In the genomic region with DNA sequence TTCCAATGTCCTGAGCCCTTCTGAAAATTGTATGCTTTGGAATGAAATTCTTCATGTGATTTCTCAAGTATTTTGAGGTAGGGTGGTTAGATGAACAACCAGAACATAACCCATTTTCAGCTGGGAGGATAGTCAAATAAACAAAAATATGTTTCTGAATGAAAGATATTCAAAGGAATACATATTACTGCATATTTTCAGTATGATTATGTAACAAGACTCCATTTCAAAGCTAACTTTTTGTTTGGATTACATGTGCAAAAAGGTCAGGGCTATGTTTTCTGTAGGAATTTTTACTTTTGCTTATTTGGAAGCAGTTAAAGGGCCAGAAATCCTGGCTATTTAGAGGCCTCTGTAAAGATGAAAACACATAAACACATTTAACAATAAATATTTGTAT, we compare ENCODE assay signal across 15 cellular contexts. TPM values are rescaled to one million over a fixed set of nuclear protein-coding genes. Genes with fewer than 3 reads are reported as not detected.
DNase-seq lines count a peak whose midpoint lies in the region; ATAC-seq and TF ChIP-seq lines count a peak whose summit lies in the region.
"Had no signal": no experiment of that assay in that cellular context is flagged by ENCODE, and none has a peak within 500 bp of the region (broad histone marks: within the 10 kb centered on the region; RNA-seq: fewer than 3 reads in every experiment).

No MANE protein-coding gene starts in this region.

- H3K36me3 ChIP-seq in heart left ventricle (no peaks in the 10 kb centered on the region), RWPE2 (ENCODE audit: low read depth) (no peaks in the 10 kb centered on the region; the same call in 1 of the 2 replicates), spleen (no peaks in the 10 kb centered on the region), ascending aorta (no peaks in the 10 kb centered on the region)
- H3K36me3 ChIP-seq: lower lobe of right lung, uterus had no signal

- DNase-seq in heart left ventricle = no peak
- DNase-seq in right cardiac atrium = no peak
- no peak for DNase-seq in RWPE2 (ENCODE audit: low spot score)
- DNase-seq in epithelial cell of prostate (ENCODE audit: low read depth, low spot score) = no peak
- DNase-seq in spleen = no peak
- DNase-seq in NCI-H1417 (lab: John Stamatoyannopoulos, UW) = no peak
- DNase-seq in ascending aorta (ENCODE audit: low spot score in 2 of 2) = no peak
- DNase-seq: activated naive CD8-positive, alpha-beta T cell treated with anti-CD3 and anti-CD28 coated beads, Interleukin-2, amount 50 U/mL, for 24 hours; effector memory CD4-positive, alpha-beta T cell; foreskin melanocyte; lower lobe of right lung; naive thymus-derived CD8-positive, alpha-beta T cell; SHP77 treated with DMSO at 0.1 percent for 48 hours; uterus had no signal

- peak overlapping the region in 9 of 12 donors; percentile 59 to 77 (median 69) for H3K27ac ChIP-seq in heart left ventricle
- no peak overlapping the region for H3K27ac ChIP-seq in right cardiac atrium (ENCODE audit: low read length)
- peak overlapping the region; percentile 91 for H3K27ac ChIP-seq in RWPE2 (ENCODE audit: poor library complexity, severe bottlenecking)
- peak overlapping the region; percentile 80 for H3K27ac ChIP-seq in epithelial cell of prostate
- peak overlapping the region in 7 of 8 donors; percentile 29 to 81 (median 78) for H3K27ac ChIP-seq in spleen
- no peak overlapping the region for H3K27ac ChIP-seq in ascending aorta

- H3K27me3 ChIP-seq in heart left ventricle (no peaks in the 10 kb centered on the region), right cardiac atrium (ENCODE audit: control insufficient read depth, insufficient read depth) (no peaks in the 10 kb centered on the region), RWPE2 (ENCODE audit: insufficient read depth, poor library complexity, severe bottlenecking) (no peaks in the 10 kb centered on the region), spleen (replicated peaks in 1 of 7) (no peaks in the 10 kb centered on the region), ascending aorta (no peaks in the 10 kb centered on the region)
- H3K27me3 ChIP-seq: uterus had no signal

- intact Hi-C loops in heart left ventricle (cut with DNase I) = no loop called here
- intact Hi-C loops in right cardiac atrium (cut with DNase I) = no loop called here
- intact Hi-C loops in spleen (cut with DNase I; ENCODE audit: low total_unique reads) = no loop called here
- intact Hi-C loops in ascending aorta (cut with DNase I) = no loop called here

- no peak for TF ChIP-seq POLR2A in heart left ventricle (IDR thresholded peaks at IDR 0.05)
- no peak for TF ChIP-seq POLR2A in spleen (IDR thresholded peaks at IDR 0.05)

- no peak overlapping the region for H3K4me3 ChIP-seq in heart left ventricle
- no peak overlapping the region for H3K4me3 ChIP-seq in right cardiac atrium (ENCODE audit: low read length)
- no peak overlapping the region for H3K4me3 ChIP-seq in RWPE2 (ENCODE audit: severe bottlenecking)
- H3K4me3 ChIP-seq in spleen = no peak overlapping the region
- H3K4me3 ChIP-seq in ascending aorta = no peak overlapping the region
- H3K4me3 ChIP-seq: lower lobe of right lung, uterus had no signal

- no peak for TF ChIP-seq CTCF in heart left ventricle (IDR thresholded peaks at IDR 0.05)
- TF ChIP-seq CTCF in RWPE2 (IDR thresholded peaks at IDR 0.05; ENCODE audit: poor library complexity, severe bottlenecking) = no peak
- no peak for TF ChIP-seq CTCF in spleen (IDR thresholded peaks at IDR 0.05 in 8 of 11, conservative IDR thresholded peaks at IDR 0.05 in 3 of 11)
- TF ChIP-seq CTCF in ascending aorta (IDR thresholded peaks at IDR 0.05) = no peak

- H3K4me1 ChIP-seq in heart left ventricle = peaks cover 7 to 41% (median 23%) of the 10 kb centered on the region in 12 donors
- H3K4me1 ChIP-seq in right cardiac atrium (ENCODE audit: control insufficient read depth, insufficient read depth, low read length) = no peaks in the 10 kb centered on the region
- peaks cover 53% of the 10 kb centered on the region for H3K4me1 ChIP-seq in RWPE2 (ENCODE audit: insufficient read depth, poor library complexity, severe bottlenecking)
- peaks cover 17 to 46% (median 36%) of the 10 kb centered on the region in 6 donors for H3K4me1 ChIP-seq in spleen
- H3K4me1 ChIP-seq in ascending aorta = no peaks in the 10 kb centered on the region
- H3K4me1 ChIP-seq: uterus had no signal

- H3K9me3 ChIP-seq in heart left ventricle (no peaks in the 10 kb centered on the region), right cardiac atrium (ENCODE audit: control insufficient read depth, low read length) (no peaks in the 10 kb centered on the region), RWPE2 (ENCODE audit: severe bottlenecking) (no peaks in the 10 kb centered on the region), spleen (no peaks in the 10 kb centered on the region), ascending aorta (no peaks in the 10 kb centered on the region)
- H3K9me3 ChIP-seq: lower lobe of right lung, uterus had no signal

- ATAC-seq in heart left ventricle (no peak), right cardiac atrium (no peak), RWPE2 (ENCODE audit: low read depth) (no peak), GM18511 (IDR thresholded peaks at IDR 0.05; ENCODE audit: unreplicated experiment) (no peak)
- ATAC-seq: activated naive CD8-positive, alpha-beta T cell treated with anti-CD3 and anti-CD28 coated beads, Interleukin-2, amount 50 U/mL, for 24 hours; naive thymus-derived CD8-positive, alpha-beta T cell had no signal

RNA-seq across cellular contexts. Expression of gene CDK6, which starts 27.7 kb away (rescaled TPM):
- total RNA-seq in heart left ventricle (10 to 100 TPM; 11.9 to 40.5 (median 20.8) TPM), right cardiac atrium (1 to 10 TPM; 8.7 to 9.7 (median 9.2) TPM), spleen (10 to 100 TPM; 22.6 to 37.8 (median 29.9) TPM), ascending aorta (7.3 TPM)
- polyA plus RNA-seq in heart left ventricle (1 to 10 TPM; 2.2 to 7.5 TPM), right cardiac atrium (1.8 TPM), spleen (1 to 10 TPM in 2 of 3 donors, under 1 TPM in 1; 0.91 to 2.0 (median 1.8) TPM)

Comparison
In these comparisons a context has a peak if more than half of its experiments do, and no peak if none do; other contexts are left out.
1. H3K27ac ChIP-seq: peak in heart left ventricle (9 of 12), RWPE2 (single experiment), epithelial cell of prostate (single experiment) and spleen (7 of 8); none in right cardiac atrium (single experiment) and ascending aorta (0 of 2).